Comparison of ENCODE assay signal across 26 cellular contexts in the genomic region with DNA sequence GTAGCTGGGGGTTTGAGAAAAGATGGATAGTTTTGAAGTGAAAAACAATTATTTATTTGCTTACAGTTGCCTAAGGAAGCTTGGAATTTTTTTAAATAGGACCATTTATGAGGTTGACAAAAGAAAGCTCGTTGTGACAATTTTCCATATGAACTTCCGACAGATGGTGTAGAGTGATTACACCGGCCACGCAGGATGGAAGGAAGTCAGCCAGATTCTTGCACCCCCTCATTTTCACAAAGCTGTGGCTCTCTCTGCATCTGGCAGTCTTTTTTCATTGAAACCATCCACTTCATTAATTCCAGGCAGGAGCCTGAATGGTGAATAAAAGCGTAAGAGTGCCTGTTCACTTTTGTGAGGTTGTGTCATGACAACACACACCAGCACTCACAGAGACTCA.
"Had no signal": no experiment of that assay in that cellular context is flagged by ENCODE, and none has a peak within 500 bp of the region (broad histone marks: within the 10 kb centered on the region; RNA-seq: fewer than 3 reads in every experiment).

No MANE protein-coding gene starts in this region.

- H3K9ac ChIP-seq: parathyroid adenoma had no signal

- H3K36me3 ChIP-seq: neutrophil, ovary, right lobe of liver, sigmoid colon, stomach, suprapubic skin, tibial artery, transverse colon, upper lobe of right lung, uterus had no signal

- H3K27me3 ChIP-seq: neutrophil, ovary, right lobe of liver, sigmoid colon, stomach, suprapubic skin, testis, tibial artery, transverse colon, upper lobe of right lung, uterus had no signal

- DNase-seq: naive thymus-derived CD8-positive, alpha-beta T cell; nephron progenitor cell; nucleus accumbens; ovary; psoas muscle; right cardiac atrium; right lobe of liver; sigmoid colon; small intestine; stimulated activated CD4-positive, alpha-beta T cell treated with anti-CD3 and anti-CD28 coated beads, Interleukin-15, amount 100 ng/mL, for 24 hours; stimulated activated CD4-positive, alpha-beta T cell treated with anti-CD3 and anti-CD28 coated beads, Interleukin-2, amount 100 ng/mL, for 24 hours; stimulated activated CD4-positive, alpha-beta T cell treated with anti-CD3 and anti-CD28 coated beads, Interleukin-2, amount 100 ng/mL, for 48 hours; stimulated activated CD4-positive, alpha-beta T cell treated with anti-CD3 and anti-CD28 coated beads, Interleukin-4, amount 100 ng/mL, for 24 hours; stimulated activated naive B cell treated with anti-CD40 and anti-IgM and Interleukin-4, amounts not matched to agents 10 μg/mL and 1 μg/mL and 100 μg/mL, for 72 hours; stimulated activated naive CD4-positive, alpha-beta T cell treated with Interleukin-2 at 50 U/mL for 16 hours; stomach; testis; tibial artery; transverse colon; upper lobe of right lung; uterus had no signal

- ATAC-seq: naive thymus-derived CD8-positive, alpha-beta T cell; natural killer cell treated with Interleukin-12 subunit alpha and Interleukin-12 subunit beta and Interleukin-15 and Interleukin-18, amount 100 ng/mL, for 72 hours; psoas muscle; right cardiac atrium; right lobe of liver; stimulated activated effector memory CD8-positive, alpha-beta T cell treated with anti-CD3 and anti-CD28 coated beads, Interleukin-12 subunit alpha, Interleukin-12 subunit beta, amount 100 ng/mL, for 72 hours; stimulated activated naive B cell treated with anti-CD40 and anti-IgM and Interleukin-4, amounts not matched to agents 10 μg/mL and 1 μg/mL and 100 μg/mL, for 72 hours; upper lobe of right lung had no signal

- H3K27ac ChIP-seq: neutrophil, ovary, parathyroid adenoma, psoas muscle, right lobe of liver, sigmoid colon, stomach, suprapubic skin, testis, tibial artery, transverse colon, upper lobe of right lung, uterus had no signal

- H3K9me3 ChIP-seq: neutrophil, ovary, psoas muscle, right lobe of liver, testis, tibial artery, transverse colon, upper lobe of right lung, uterus had no signal

- H3K4me3 ChIP-seq: ovary, psoas muscle, right lobe of liver, sigmoid colon, stomach, suprapubic skin, testis, tibial artery, transverse colon, upper lobe of right lung, uterus had no signal

- H3K4me1 ChIP-seq: parathyroid adenoma, psoas muscle, right lobe of liver, sigmoid colon, stomach, suprapubic skin, testis, tibial artery, transverse colon, upper lobe of right lung, uterus had no signal
